8 cellular contexts compared by ENCODE assay signal in genomic region chr3:112013058-112013783, GRCh38. TPM values are rescaled to one million over a fixed set of nuclear protein-coding genes. Genes with fewer than 3 reads are reported as not detected.
DNase-seq lines count a peak whose midpoint lies in the region; ATAC-seq and TF ChIP-seq lines count a peak whose summit lies in the region.

No MANE protein-coding gene starts in this region.

- TF ChIP-seq CTCF in Calu3 (IDR thresholded peaks at IDR 0.05; ENCODE audit: unreplicated experiment) (peak; percentile 26), kidney epithelial cell (IDR thresholded peaks at IDR 0.05; ENCODE audit: insufficient read depth, low read length, poor library complexity, severe bottlenecking) (peak; percentile 78)

- H3K27me3 Mint-ChIP-seq in Calu3 (ENCODE audit: unreplicated experiment): no peaks in the 10 kb centered on the region

- intact Hi-C loops in Calu3 (cut with micrococcal nuclease; ENCODE audit: unreplicated experiment): no loop called here

- peak; percentile 62 for DNase-seq in Calu3
- peak; percentile 45 for DNase-seq in HuH-7.5 (ENCODE audit: low spot score)
- DNase-seq in activated CD4-positive, CD25-positive, alpha-beta regulatory T cell (lab: John Stamatoyannopoulos, UW): peak in 3 of 4 experiments; percentile 7 to 28 (median 16)
- DNase-seq in central memory CD4-positive, alpha-beta T cell: peak; percentile 45
- no peak for DNase-seq in kidney epithelial cell (ENCODE audit: low read depth)
- DNase-seq in stimulated activated CD4-positive, alpha-beta T cell treated with anti-CD3 and anti-CD28 coated beads, Interleukin-2, amount 100 ng/mL, for 24 hours: peak; percentile 62 to 68
- DNase-seq in NCI-H1694 (lab: John Stamatoyannopoulos, UW): no peak

- ATAC-seq in GM21381 (IDR thresholded peaks at IDR 0.05; ENCODE audit: unreplicated experiment): peak; percentile 88

- H3K36me3 Mint-ChIP-seq in Calu3 (ENCODE audit: insufficient read depth, unreplicated experiment): no peaks in the 10 kb centered on the region

- CTCF ChIA-PET in Calu3 (lab: Charles Lee): interaction anchor here (0.5 to 3.3 kb wide), 27 partner anchors 10 to 346 kb away, joined by 3 to 33 read pairs (median 4); partner anchors contain the start of genes ABHD10 and TAGLN3

- H3K36me3 ChIP-seq in kidney epithelial cell (ENCODE audit: control insufficient read depth, insufficient read depth, low read length): no peaks in the 10 kb centered on the region

- no TSS peak for BruUV-seq in Calu3 (replicated peaks; lab: Mats Ljungman, UMichigan)

- H3K9me3 Mint-ChIP-seq in Calu3 (ENCODE audit: low read depth, unreplicated experiment): no peaks in the 10 kb centered on the region

- H3K4me3 ChIP-seq in kidney epithelial cell (ENCODE audit: low read depth, low read length): no peak overlapping the region

- no peak overlapping the region for H3K27ac Mint-ChIP-seq in Calu3 (ENCODE audit: unreplicated experiment)

- no peak overlapping the region for H3K4me3 Mint-ChIP-seq in Calu3 (ENCODE audit: low read depth, unreplicated experiment)

- no peaks in the 10 kb centered on the region for H3K4me1 Mint-ChIP-seq in Calu3 (ENCODE audit: low read depth, unreplicated experiment)

- no peaks in the 10 kb centered on the region for H3K27me3 ChIP-seq in kidney epithelial cell (ENCODE audit: control insufficient read depth, insufficient read depth, low read length)

RNA-seq across cellular contexts. Expression of gene TAGLN3, which starts 14.5 kb away (rescaled TPM):
- total RNA-seq in Calu3 (2022) (not detected in 2 replicates), kidney epithelial cell (1.6 and 3.7 TPM in 2 replicates)

RNA-seq across cellular contexts. Expression of gene TMPRSS7, which starts 21.3 kb away (rescaled TPM):
- total RNA-seq in Calu3 (2022) (not detected in 2 replicates), kidney epithelial cell (not detected in 2 replicates)

RNA-seq across cellular contexts. Expression of gene ABHD10, which starts 34.4 kb away (rescaled TPM):
- total RNA-seq in Calu3 (2022) (23.7 and 26.4 TPM in 2 replicates), kidney epithelial cell (17.1 and 17.6 TPM in 2 replicates)

Comparison
In these comparisons a context has a peak if more than half of its experiments do, and no peak if none do; other contexts are left out.
1. DNase-seq: peak in Calu3 (single experiment), HuH-7.5 (single experiment), activated CD4-positive, CD25-positive, alpha-beta regulatory T cell (3 of 4), central memory CD4-positive, alpha-beta T cell (single experiment) and stimulated activated CD4-positive, alpha-beta T cell treated with anti-CD3 and anti-CD28 coated beads, Interleukin-2, amount 100 ng/mL, for 24 hours (2 of 2); none in kidney epithelial cell (single experiment) and NCI-H1694 (single experiment).